In the genomic region with DNA sequence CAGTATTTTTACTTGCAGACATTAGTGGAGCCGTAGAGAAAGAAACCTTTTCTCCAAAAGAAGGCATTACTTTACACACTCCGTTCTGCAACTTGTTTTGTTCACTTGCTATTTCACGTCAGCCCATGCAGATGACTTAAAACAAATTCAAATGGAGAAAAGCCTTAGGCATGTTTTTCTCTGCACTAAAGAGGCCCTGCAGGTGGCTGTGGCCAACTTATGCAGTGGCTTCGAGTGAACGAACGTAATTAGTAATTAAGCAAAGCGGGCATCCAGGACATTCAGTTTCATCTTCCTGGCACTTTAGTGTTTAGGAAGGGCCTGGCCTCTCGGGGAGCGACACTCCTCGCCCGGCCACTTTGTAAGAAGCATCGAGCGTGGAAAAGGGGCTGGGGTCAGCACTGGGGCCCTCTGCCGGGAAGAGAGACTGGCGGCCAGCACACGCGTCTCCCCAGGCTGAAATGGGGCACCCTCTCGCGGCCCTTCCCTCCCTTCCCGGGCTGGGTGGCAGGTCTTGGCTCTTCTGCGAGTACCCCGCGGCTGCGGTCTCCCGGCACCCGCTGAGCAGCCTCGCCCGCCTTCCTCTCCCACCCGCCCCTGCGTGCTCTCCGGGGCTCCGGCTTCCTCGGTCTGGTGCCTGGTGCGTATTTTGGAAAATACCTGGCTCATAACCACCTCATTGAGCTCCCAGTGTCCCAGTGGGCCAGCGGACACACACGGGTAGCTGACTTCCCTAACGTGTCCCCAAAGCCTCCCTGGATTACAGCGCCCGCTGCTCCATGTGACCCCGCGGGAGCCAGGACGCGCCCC, we compare ENCODE assay signal across 8 cellular contexts. TPM values are rescaled to one million over a fixed set of nuclear protein-coding genes. Genes with fewer than 3 reads are reported as not detected.
DNase-seq lines count a peak whose midpoint lies in the region; ATAC-seq, FAIRE-seq and TF ChIP-seq lines count a peak whose summit lies in the region.

No MANE protein-coding gene starts in this region.

- H4K5ac ChIP-seq in H1 (ENCODE audit: insufficient read length, low read depth, low read length) = peak overlapping the region; percentile 90

- no peak overlapping the region for H2BK120ac ChIP-seq in H1 (replicated peaks; ENCODE audit: low read depth, low read length)

- peaks cover 2% of the 10 kb centered on the region; the same call in 1 of the 2 replicates for H3K27me3 Mint-ChIP-seq in HFFc6 (ENCODE audit: insufficient read depth)

- H2AFZ ChIP-seq in H1 (ENCODE audit: low read length) = peak overlapping the region; percentile 54; the same call in 1 of the 2 replicates

- H2BK5ac ChIP-seq in H1 (ENCODE audit: low read depth, low read length) = peak overlapping the region; percentile 74; the same call in 1 of the 2 replicates

- peak overlapping the region; percentile 86 for H3K27ac Mint-ChIP-seq in HFFc6

- H3K36me3 Mint-ChIP-seq in HFFc6 (ENCODE audit: low read depth) = no peaks in the 10 kb centered on the region

- no peaks in the 10 kb centered on the region for H3K9me3 ChIP-seq in H1 (ENCODE audit: insufficient read depth in 2 of 2, low read depth in 1 of 2, low read length in 1 of 2)
- H3K9me3 ChIP-seq in mucosa of descending colon = no peaks in the 10 kb centered on the region
- no peaks in the 10 kb centered on the region for H3K9me3 ChIP-seq in stomach smooth muscle (ENCODE audit: control insufficient read depth in 2 of 2, low read length in 2 of 2)

- H3K4me1 ChIP-seq in H1 (replicated peaks in 1 of 4; ENCODE audit: control insufficient read depth in 3 of 4, insufficient read depth in 4 of 4, low read length in 3 of 4) (peaks cover 6 to 14% (median 8%) of the 10 kb centered on the region in 4 experiments; a peak in 5 of 7 replicates), mucosa of descending colon (ENCODE audit: low read depth) (peaks cover 10% of the 10 kb centered on the region), stomach smooth muscle (ENCODE audit: control insufficient read depth, insufficient read depth, low read length) (peaks cover 21% of the 10 kb centered on the region)

- CTCF ChIA-PET in H1 (lab: Charles Lee; ENCODE audit: partially characterized antibody) = interaction anchor here (0.8 to 3.2 kb wide), 11 partner anchors 11 to 348 kb away, joined by 3 to 13 read pairs (median 3); no protein-coding TSS in a partner anchor

- 3% methylated on average over 26 of the region's 43 CpGs; no CpG with 5 or more reads in 1 of the 2 experiments for WGBS in H1 (ENCODE audit: extremely low coverage in 1 of 2, insufficient coverage in 1 of 2, insufficient read length in 1 of 2, insufficient replicate concordance in 2 of 2, low coverage in 1 of 2, low lambda C conversion rate in 2 of 2, missing lambda C conversion rate in 1 of 2), 2 experiments

- peak overlapping the region; percentile 36; the same call in 1 of the 2 replicates for H3K18ac ChIP-seq in H1 (ENCODE audit: extremely low read depth, low read length)

- H3K14ac ChIP-seq in H1 (ENCODE audit: insufficient read length) = no peak overlapping the region

- H3K4me2 ChIP-seq in H1 (ENCODE audit: insufficient read depth in 1 of 2, low read depth in 2 of 2, low read length in 2 of 2) = peak overlapping the region; percentile 83 to 89

- H3K27me3 ChIP-seq in H1 (replicated peaks in 1 of 4; ENCODE audit: control insufficient read depth in 3 of 4, extremely low read depth in 1 of 4, insufficient read depth in 3 of 4, low read length in 3 of 4) = no peaks in the 10 kb centered on the region
- no peaks in the 10 kb centered on the region for H3K27me3 ChIP-seq in stomach smooth muscle (ENCODE audit: control insufficient read depth in 1 of 2, insufficient read depth in 2 of 2, low read length in 2 of 2)

- peaks cover 18% of the 10 kb centered on the region for H3K4me1 Mint-ChIP-seq in HFFc6 (ENCODE audit: low read depth)

- DNase-seq in NCI-H2107 treated with DMSO at 0.1 percent for 48 hours (lab: John Stamatoyannopoulos, UW; ENCODE audit: unreplicated experiment) = peak; percentile 28
- no peak for DNase-seq in NCI-H2107 (lab: John Stamatoyannopoulos, UW)
- no peak for DNase-seq in HFFc6
- DNase-seq in MV-4-11 (lab: John Stamatoyannopoulos, UW) = peak; percentile 53
- peak; percentile 47 for DNase-seq in activated CD4-positive, alpha-beta T cell treated with anti-CD3 and anti-CD28 coated beads, Interleukin-2, amount 50 U/mL, for 1 hour
- peak in 1 of 2 experiments; percentile 61 for DNase-seq in H1 (ENCODE audit: low read depth in 1 of 2, low spot score in 2 of 2)
- peak in 2 of 3 donors; percentile 72 to 78 for DNase-seq in mucosa of descending colon

- H3K36me3 ChIP-seq in H1 (ENCODE audit: control insufficient read depth in 2 of 4, insufficient read depth in 4 of 4, low read length in 3 of 4) = no peaks in the 10 kb centered on the region
- no peaks in the 10 kb centered on the region for H3K36me3 ChIP-seq in mucosa of descending colon (ENCODE audit: low read depth)
- peaks cover 6% of the 10 kb centered on the region in 2 donors for H3K36me3 ChIP-seq in stomach smooth muscle (ENCODE audit: control insufficient read depth in 2 of 2, insufficient read depth in 2 of 2, low read length in 2 of 2)

- TF ChIP-seq CTCF in HFFc6 (IDR thresholded peaks at IDR 0.05) (peak; percentile 9; the same call in 1 of the 2 replicates), H1 (IDR thresholded peaks at IDR 0.05; ENCODE audit: control extremely low read depth in 1 of 3, insufficient read depth in 1 of 3, low read depth in 1 of 3, low read length in 3 of 3) (peak in 1 of 3 experiments; percentile 24; a peak in 2 of 4 replicates), mucosa of descending colon (IDR thresholded peaks at IDR 0.05) (no peak)

- TF ChIP-seq POLR2A in H1 (IDR thresholded peaks at IDR 0.05; ENCODE audit: control extremely low read depth in 1 of 2, low read depth in 2 of 2, low read length in 2 of 2) = 0 out of 3 replicates have a peak, but pooled peaks of 1 of the 2 experiments have one; percentile 51

- H2BK12ac ChIP-seq in H1 (ENCODE audit: low read depth, low read length) = no peak overlapping the region

- H3K27ac ChIP-seq in H1 (ENCODE audit: low read depth, low read length) (peak overlapping the region; percentile 26), stomach smooth muscle (ENCODE audit: low read length) (peak overlapping the region; percentile 96)

- peak in 1 of 2 experiments; percentile 10; a peak in 1 of 4 replicates for TF ChIP-seq RAD21 in H1 (IDR thresholded peaks at IDR 0.05 in 1 of 2, conservative IDR thresholded peaks at IDR 0.05 in 1 of 2; ENCODE audit: low read depth in 2 of 2, low read length in 2 of 2)

- H4K20me1 ChIP-seq in H1 (replicated peaks in 1 of 2; ENCODE audit: control insufficient read depth in 1 of 2, insufficient read depth in 2 of 2, low read length in 2 of 2) = no peaks in the 10 kb centered on the region

- H3K23me2 ChIP-seq in H1 (ENCODE audit: low read depth, low read length) = peaks cover 5% of the 10 kb centered on the region; the same call in 1 of the 2 replicates

- H4K91ac ChIP-seq in H1 (replicated peaks; ENCODE audit: insufficient read length, low read length) = peak overlapping the region; percentile 81

- peak overlapping the region; percentile 93 for H3K4ac ChIP-seq in H1 (replicated peaks; ENCODE audit: insufficient read length, low read depth, low read length)

- H3K9ac ChIP-seq in H1 (replicated peaks in 1 of 4; ENCODE audit: extremely low read depth in 1 of 4, low read depth in 3 of 4, low read length in 3 of 4) = peak overlapping the region in 3 of 4 experiments; percentile 55 to 61 (median 56); a peak in 6 of 7 replicates
- peak overlapping the region; percentile 87 to 92 for H3K9ac ChIP-seq in stomach smooth muscle (ENCODE audit: low read length in 2 of 2)

- H3K4me3 Mint-ChIP-seq in HFFc6 = peak overlapping the region; percentile 91

- no peak overlapping the region for H2BK20ac ChIP-seq in H1 (ENCODE audit: low read length)

- H3K79me2 ChIP-seq in H1 (ENCODE audit: control insufficient read depth in 1 of 2, insufficient read depth in 2 of 2, low read length in 2 of 2) = no peaks in the 10 kb centered on the region

- H2AK5ac ChIP-seq in H1 (ENCODE audit: low read depth, low read length) = no peak overlapping the region

- POLR2A ChIA-PET in H1 (lab: Charles Lee; ENCODE audit: partially characterized antibody) = interaction anchor here (0.8 to 2.0 kb wide), 6 partner anchors 13 to 58 kb away, joined by 3 to 8 read pairs (median 4); no protein-coding TSS in a partner anchor

- H3K56ac ChIP-seq in H1 (replicated peaks; ENCODE audit: insufficient read length, low read depth, low read length) = peak overlapping the region; percentile 73

- no peak overlapping the region for H2BK15ac ChIP-seq in H1 (ENCODE audit: low read length)

- H3K79me1 ChIP-seq in H1 (ENCODE audit: low read depth, low read length) = no peaks in the 10 kb centered on the region

- no peaks in the 10 kb centered on the region for H3K9me3 Mint-ChIP-seq in HFFc6

- intact Hi-C loops in mucosa of descending colon (cut with DNase I, micrococcal nuclease) = no loop called here

- FAIRE-seq in H1 (lab: Jason Lieb, UNC) = peak; percentile 13

- H4K8ac ChIP-seq in H1 (ENCODE audit: extremely low read depth, insufficient read depth, low read length) = peak overlapping the region; percentile 62

- H3K23ac ChIP-seq in H1 (ENCODE audit: insufficient read length) = no peak overlapping the region

- no peak for TF ChIP-seq EP300 in H1 (IDR thresholded peaks at IDR 0.05; ENCODE audit: borderline replicate concordance in 1 of 2, low read depth in 2 of 2, low read length in 2 of 2)

- peak; percentile 72 for ATAC-seq in mucosa of descending colon

- H3K4me3 ChIP-seq in H1 (ENCODE audit: extremely low read depth in 1 of 4, insufficient read depth in 2 of 4, low read depth in 3 of 4, low read length in 4 of 4) (peak overlapping the region; percentile 80 to 87 (median 86)), mucosa of descending colon (peak overlapping the region; percentile 79), stomach smooth muscle (ENCODE audit: low read length in 2 of 2) (peak overlapping the region; percentile 73 to 91)

RNA-seq across cellular contexts. Expression of a gene that starts 0.7 kb away (rescaled TPM):
- 1 to 10 TPM; 4.8 to 8.4 (median 6.1) TPM for total RNA-seq in HFFc6 (2021; fragmentation: NEBNext Ultra II Directional; extraction: Animal tissue kit (Norgen Biotek cat#: 25700))
- 1.0 and 1.4 TPM in 2 replicates for total RNA-seq in H1 (2021; fragmentation: NEBNext Ultra II Directional; extraction: Animal tissue kit (Norgen Biotek cat#: 25700))
- 0.65 and 0.82 TPM in 2 replicates for polyA plus RNA-seq in H1 (2011; rRNA removed)
- 1.5 TPM for polyA plus RNA-seq in H1 (2011; cell fraction: cytosol; rRNA removed)
- 1.1 TPM for polyA plus RNA-seq in H1 (2011; cell fraction: nucleus; rRNA removed)
- polyA plus RNA-seq in H1 (2012, experiment 1 of 2) = 0.52 to 0.94 TPM (median 0.69 TPM) in 4 replicates
- polyA plus RNA-seq in H1 (2012, experiment 2 of 2) = not detected
- polyA plus RNA-seq in H1 (2013, experiment 1 of 2) = 0.81 TPM
- 0.59 TPM for polyA plus RNA-seq in H1 (2013, experiment 2 of 2)
- polyA minus RNA-seq in H1 (2011; rRNA and poly(A)+ RNA removed) = 0.37 and 0.79 TPM in 2 replicates
- 1.1 TPM for polyA minus RNA-seq in H1 (2011; cell fraction: cytosol; rRNA and poly(A)+ RNA removed)
- polyA minus RNA-seq in H1 (2011; cell fraction: nucleus; rRNA and poly(A)+ RNA removed) = 1.9 TPM
- total RNA-seq in mucosa of descending colon = 10 to 100 TPM; 38.4 to 50.8 (median 49.2) TPM

RNA-seq across cellular contexts. Expression of a gene that starts 36.6 kb away (rescaled TPM):
- not detected for total RNA-seq in HFFc6 (2021; fragmentation: NEBNext Ultra II Directional; extraction: Animal tissue kit (Norgen Biotek cat#: 25700))
- 20.1 and 20.9 TPM in 2 replicates for total RNA-seq in H1 (2021; fragmentation: NEBNext Ultra II Directional; extraction: Animal tissue kit (Norgen Biotek cat#: 25700))
- 7.5 and 12.0 TPM in 2 replicates for polyA plus RNA-seq in H1 (2011; rRNA removed)
- polyA plus RNA-seq in H1 (2011; cell fraction: cytosol; rRNA removed) = 13.2 TPM
- polyA plus RNA-seq in H1 (2011; cell fraction: nucleus; rRNA removed) = 9.8 TPM
- polyA plus RNA-seq in H1 (2012, experiment 1 of 2) = 21.0 to 30.7 TPM (median 21.7 TPM) in 4 replicates
- 2.5 TPM for polyA plus RNA-seq in H1 (2012, experiment 2 of 2)
- polyA plus RNA-seq in H1 (2013, experiment 1 of 2) = 16.9 TPM
- 15.6 TPM for polyA plus RNA-seq in H1 (2013, experiment 2 of 2)
- 11.2 and 18.7 TPM in 2 replicates for polyA minus RNA-seq in H1 (2011; rRNA and poly(A)+ RNA removed)
- polyA minus RNA-seq in H1 (2011; cell fraction: cytosol; rRNA and poly(A)+ RNA removed) = 7.1 TPM
- 5.7 TPM for polyA minus RNA-seq in H1 (2011; cell fraction: nucleus; rRNA and poly(A)+ RNA removed)
- 1 to 10 TPM; 1.1 to 2.4 (median 1.5) TPM for total RNA-seq in mucosa of descending colon

Comparison
In these comparisons a context has a peak if more than half of its experiments do, and no peak if none do; other contexts are left out.
1. DNase-seq: peak in NCI-H2107 treated with DMSO at 0.1 percent for 48 hours (single experiment), MV-4-11 (single experiment), activated CD4-positive, alpha-beta T cell treated with anti-CD3 and anti-CD28 coated beads, Interleukin-2, amount 50 U/mL, for 1 hour (single experiment) and mucosa of descending colon (2 of 3); none in NCI-H2107 (single experiment) and HFFc6 (single experiment).
2. RNA of a gene that starts 0.7 kb away (total RNA-seq): 38.4 to 50.8 TPM in mucosa of descending colon; 4.8 to 8.4 TPM in HFFc6 and 1.0 to 1.4 TPM in H1; every median in the first group is over 4 times any median in the second.
3. Peak in every context shown above with its lines, with median percentiles within 50 percentile points of each other: H3K4me3 ChIP-seq.